ENCODE assay signal across 8 cellular contexts in the genomic region with DNA sequence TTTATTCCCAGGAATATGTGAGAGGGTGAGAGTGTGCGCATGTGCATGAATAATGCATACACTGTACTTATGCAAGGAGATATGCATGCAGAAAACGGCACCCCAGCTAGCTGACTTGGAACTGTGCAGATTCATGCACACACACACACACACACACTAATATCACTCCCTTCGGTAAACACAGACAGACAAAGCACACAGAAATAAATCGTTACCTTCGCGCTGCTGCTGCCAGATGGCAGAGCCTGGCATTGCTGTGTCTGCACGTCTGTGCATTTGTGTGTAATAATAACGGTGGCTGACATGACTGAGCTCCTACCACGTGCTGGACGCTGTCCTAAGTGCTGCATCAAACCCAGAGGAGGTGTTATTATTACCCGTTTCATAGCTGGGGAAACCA. TPM values are rescaled to one million over a fixed set of nuclear protein-coding genes. Genes with fewer than 3 reads are reported as not detected.
DNase-seq lines count a peak whose midpoint lies in the region; ATAC-seq and TF ChIP-seq lines count a peak whose summit lies in the region.

No MANE protein-coding gene starts in this region.

- ATAC-seq in GM21423 (IDR thresholded peaks at IDR 0.05; ENCODE audit: unreplicated experiment), result no peak

- H3K36me3 ChIP-seq in adipocyte (ENCODE audit: control insufficient read depth, insufficient read depth, low read length, severe bottlenecking) (no peaks in the 10 kb centered on the region), neural cell (ENCODE audit: insufficient read depth, low read length) (no peaks in the 10 kb centered on the region)

- H3K4me1 ChIP-seq in adipocyte (ENCODE audit: control insufficient read depth, insufficient read depth, low read length), result peaks cover 22% of the 10 kb centered on the region

- TF ChIP-seq RAD21 in neural cell (conservative IDR thresholded peaks at IDR 0.05), result peak; percentile 68

- H3K9me3 ChIP-seq in adipocyte (ENCODE audit: control insufficient read depth, low read length) (no peaks in the 10 kb centered on the region), neural cell (ENCODE audit: low read length) (no peaks in the 10 kb centered on the region)

- no peak for TF ChIP-seq EP300 in neural cell (conservative IDR thresholded peaks at IDR 0.05; ENCODE audit: poor library complexity, severe bottlenecking)

- peak overlapping the region; percentile 51 for H3K27ac ChIP-seq in neural cell (ENCODE audit: low read length)

- H4K20me1 ChIP-seq in neural cell (ENCODE audit: insufficient read depth), result no peaks in the 10 kb centered on the region

- POLR2A ChIA-PET in GM10248 (lab: Yijun Ruan, JAX), result interaction anchor here (1.0 to 1.1 kb wide), 2 partner anchors 9 to 53 kb away, joined by 3 to 4 read pairs; no protein-coding TSS in a partner anchor

- CTCF ChIA-PET in GM10248 (lab: Yijun Ruan, JAX), result interaction anchor here (1.2 to 4.8 kb wide), 4 partner anchors 8 to 116 kb away, joined by 3 to 30 read pairs (median 4); no protein-coding TSS in a partner anchor

- TF ChIP-seq CTCF in GM10248 (IDR thresholded peaks at IDR 0.05; ENCODE audit: control extremely low read depth, extremely low read depth, low read depth, missing control alignments) (peak; percentile 8), neural cell (IDR thresholded peaks at IDR 0.05; ENCODE audit: poor library complexity, severe bottlenecking) (peak; percentile 65)

- no peak overlapping the region for H3K4me2 ChIP-seq in neural cell (ENCODE audit: low read length)

- no peak overlapping the region for H3K9ac ChIP-seq in adipocyte (ENCODE audit: low read length)
- peak overlapping the region; percentile 10 for H3K9ac ChIP-seq in neural cell (ENCODE audit: low read length)

- DNase-seq in GM10248 (ENCODE audit: extremely low spot score) (no peak), NCI-H187 treated with DMSO at 0.1 percent for 48 hours (lab: John Stamatoyannopoulos, UW) (peak; percentile 12), adipocyte (ENCODE audit: low read depth) (no peak), mesenteric fat pad (ENCODE audit: low spot score) (no peak), midbrain (lab: John Stamatoyannopoulos, UW) (no peak)
- DNase-seq in NK-92 treated with Interleukin-12 subunit alpha and Interleukin-12 subunit beta, amount 100 ng/mL, for 24 hours (lab: John Stamatoyannopoulos, UW), result no peak

- peak overlapping the region; percentile 8 for H3K4me3 ChIP-seq in adipocyte (ENCODE audit: low read length)
- peak overlapping the region; percentile 29 for H3K4me3 ChIP-seq in neural cell (ENCODE audit: low read length)

- no peaks in the 10 kb centered on the region for H3K79me2 ChIP-seq in neural cell (replicated peaks; ENCODE audit: insufficient read depth, low read length)

- H3K27me3 ChIP-seq in adipocyte (replicated peaks; ENCODE audit: control insufficient read depth, insufficient read depth, low read length) (peaks cover 33% of the 10 kb centered on the region), neural cell (ENCODE audit: insufficient read depth, low read depth, low read length) (no peaks in the 10 kb centered on the region)

- peak overlapping the region; percentile 10 for H2AFZ ChIP-seq in neural cell (ENCODE audit: low read depth, low read length)

- H3K9me2 ChIP-seq in neural cell (ENCODE audit: insufficient read depth, low read length), result no peaks in the 10 kb centered on the region

- H3F3A ChIP-seq in neural cell (ENCODE audit: insufficient read depth, low read length, poor library complexity, severe bottlenecking), result no peaks in the 10 kb centered on the region

TF ChIP-seq in neural cell, 6 proteins besides CTCF, POLR2A, EP300 and RAD21:
- TF ChIP-seq POLR2AphosphoS5 (IDR thresholded peaks at IDR 0.05) (peak; percentile 55), EZH2 (IDR thresholded peaks at IDR 0.05; ENCODE audit: borderline replicate concordance, insufficient read depth, low read length, poor library complexity, severe bottlenecking) (no peak), SMC3 (conservative IDR thresholded peaks at IDR 0.05; ENCODE audit: poor library complexity) (peak; percentile 65), MXI1 (conservative IDR thresholded peaks at IDR 0.05; ENCODE audit: poor library complexity, severe bottlenecking) (no peak), TAF1 (IDR thresholded peaks at IDR 0.05; ENCODE audit: low read depth) (no peak)
- TF ChIP-seq, protein P1, sequence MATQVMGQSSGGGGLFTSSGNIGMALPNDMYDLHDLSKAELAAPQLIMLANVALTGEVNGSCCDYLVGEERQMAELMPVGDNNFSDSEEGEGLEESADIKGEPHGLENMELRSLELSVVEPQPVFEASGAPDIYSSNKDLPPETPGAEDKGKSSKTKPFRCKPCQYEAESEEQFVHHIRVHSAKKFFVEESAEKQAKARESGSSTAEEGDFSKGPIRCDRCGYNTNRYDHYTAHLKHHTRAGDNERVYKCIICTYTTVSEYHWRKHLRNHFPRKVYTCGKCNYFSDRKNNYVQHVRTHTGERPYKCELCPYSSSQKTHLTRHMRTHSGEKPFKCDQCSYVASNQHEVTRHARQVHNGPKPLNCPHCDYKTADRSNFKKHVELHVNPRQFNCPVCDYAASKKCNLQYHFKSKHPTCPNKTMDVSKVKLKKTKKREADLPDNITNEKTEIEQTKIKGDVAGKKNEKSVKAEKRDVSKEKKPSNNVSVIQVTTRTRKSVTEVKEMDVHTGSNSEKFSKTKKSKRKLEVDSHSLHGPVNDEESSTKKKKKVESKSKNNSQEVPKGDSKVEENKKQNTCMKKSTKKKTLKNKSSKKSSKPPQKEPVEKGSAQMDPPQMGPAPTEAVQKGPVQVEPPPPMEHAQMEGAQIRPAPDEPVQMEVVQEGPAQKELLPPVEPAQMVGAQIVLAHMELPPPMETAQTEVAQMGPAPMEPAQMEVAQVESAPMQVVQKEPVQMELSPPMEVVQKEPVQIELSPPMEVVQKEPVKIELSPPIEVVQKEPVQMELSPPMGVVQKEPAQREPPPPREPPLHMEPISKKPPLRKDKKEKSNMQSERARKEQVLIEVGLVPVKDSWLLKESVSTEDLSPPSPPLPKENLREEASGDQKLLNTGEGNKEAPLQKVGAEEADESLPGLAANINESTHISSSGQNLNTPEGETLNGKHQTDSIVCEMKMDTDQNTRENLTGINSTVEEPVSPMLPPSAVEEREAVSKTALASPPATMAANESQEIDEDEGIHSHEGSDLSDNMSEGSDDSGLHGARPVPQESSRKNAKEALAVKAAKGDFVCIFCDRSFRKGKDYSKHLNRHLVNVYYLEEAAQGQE (IDR thresholded peaks at IDR 0.05; ENCODE audit: borderline replicate concordance), result peak; percentile 51
TF ChIP-seq in neural cell: peak in this region for 3.

RNA-seq across cellular contexts. Expression of a gene that starts 36.8 kb away (rescaled TPM):
- polyA plus RNA-seq in neural cell, result 0.06 and 0.44 TPM in 2 replicates
- polyA minus RNA-seq in neural cell, result 0.46 and 0.49 TPM in 2 replicates
- 44.0 TPM for total RNA-seq in mesenteric fat pad
